In genomic region chr17:18921912-18922451, GRCh38 we compare ENCODE assay signal across 8 cellular contexts.
DNase-seq lines count a peak whose midpoint lies in the region; ATAC-seq and TF ChIP-seq lines count a peak whose summit lies in the region.

No MANE protein-coding gene starts in this region.

- H3K4me3 ChIP-seq in DOHH2 (ENCODE audit: low read length) (peak overlapping the region; percentile 46), epithelial cell of esophagus (ENCODE audit: low read length) (no peak overlapping the region)

- H3K27ac ChIP-seq in DOHH2 (ENCODE audit: low read depth, low read length) (peak overlapping the region; percentile 79), KOPT-K1 (ENCODE audit: low read depth, low read length, poor library complexity, severe bottlenecking) (peak overlapping the region; percentile 27)

- DNase-seq in epithelial cell of esophagus (ENCODE audit: low read depth) (peak; percentile 85), NCI-H1048 (lab: John Stamatoyannopoulos, UW) (no peak), GM19240 (ENCODE audit: insufficient read length, low spot score) (no peak), DMS 273 treated with DMSO at 0.1 percent for 48 hours (lab: John Stamatoyannopoulos, UW) (no peak)
- no peak for DNase-seq in NK-92 treated with Interleukin-12 subunit alpha and Interleukin-12 subunit beta, amount 100 ng/mL, for 24 hours (lab: John Stamatoyannopoulos, UW)

- no peaks in the 10 kb centered on the region for H3K27me3 ChIP-seq in DOHH2 (ENCODE audit: control insufficient read depth, low read length)

- H3K79me2 ChIP-seq in DOHH2 (ENCODE audit: control insufficient read depth, low read length), result peaks cover 82% of the 10 kb centered on the region

- H3K9me3 ChIP-seq in DOHH2 (ENCODE audit: control insufficient read depth, insufficient read depth, low read length) (no peaks in the 10 kb centered on the region), KOPT-K1 (ENCODE audit: insufficient read depth, low read length, poor library complexity, severe bottlenecking) (no peaks in the 10 kb centered on the region)

- H3K36me3 ChIP-seq in DOHH2 (ENCODE audit: control insufficient read depth, low read length) (peaks cover 70% of the 10 kb centered on the region), KOPT-K1 (ENCODE audit: insufficient read depth, low read length) (peaks cover 46% of the 10 kb centered on the region)

- H3K9me2 ChIP-seq in DOHH2 (replicated peaks; ENCODE audit: control insufficient read depth, low read length), result no peaks in the 10 kb centered on the region

- H3K4me1 ChIP-seq in DOHH2 (ENCODE audit: control insufficient read depth, low read length), result peaks cover 97% of the 10 kb centered on the region

- TF ChIP-seq CTCF in DOHH2 (IDR thresholded peaks at IDR 0.05; ENCODE audit: low read depth, low read length, poor library complexity, severe bottlenecking) (no peak), epithelial cell of esophagus (IDR thresholded peaks at IDR 0.05; ENCODE audit: insufficient read depth, low read depth, low read length, missing control alignments) (no peak)

- no peaks in the 10 kb centered on the region for H4K20me1 ChIP-seq in DOHH2 (ENCODE audit: control insufficient read depth, insufficient read depth, low read depth, low read length)

- H3F3A ChIP-seq in DOHH2 (ENCODE audit: control insufficient read depth, insufficient read depth), result peaks cover 34% of the 10 kb centered on the region

- peak overlapping the region; percentile 84 for H3K4me2 ChIP-seq in DOHH2 (ENCODE audit: low read length)

- peak; percentile 68 for ATAC-seq in GM21381 (IDR thresholded peaks at IDR 0.05; ENCODE audit: unreplicated experiment)
